ENCODE assay signal across 1 cellular context in genomic region chr16:85027349-85027967, GRCh38.
TF ChIP-seq lines count a peak whose summit lies in the region.

A gene with protein sequence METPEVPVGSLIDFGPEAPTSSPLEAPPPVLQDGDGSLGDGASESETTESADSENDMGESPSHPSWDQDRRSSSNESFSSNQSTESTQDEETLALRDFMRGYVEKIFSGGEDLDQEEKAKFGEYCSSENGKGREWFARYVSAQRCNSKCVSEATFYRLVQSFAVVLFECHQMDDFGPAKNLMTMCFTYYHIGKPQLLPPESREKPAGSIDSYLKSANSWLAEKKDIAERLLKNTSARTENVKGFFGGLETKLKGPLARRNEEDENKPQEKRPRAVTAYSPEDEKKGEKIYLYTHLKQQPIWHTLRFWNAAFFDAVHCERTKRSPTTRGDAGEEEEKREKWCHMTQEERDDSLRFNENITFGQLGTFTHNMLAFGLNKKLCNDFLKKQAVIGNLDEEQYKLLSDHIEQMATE (plus strand): TSS chr16:85027795. CDS start chr16:85067072, 39,277 bp downstream.

TF ChIP-seq in IMR-90, 13 proteins besides CTCF, POLR2A, EP300 and RAD21 (continued from another document):
- TF ChIP-seq, protein P1, sequence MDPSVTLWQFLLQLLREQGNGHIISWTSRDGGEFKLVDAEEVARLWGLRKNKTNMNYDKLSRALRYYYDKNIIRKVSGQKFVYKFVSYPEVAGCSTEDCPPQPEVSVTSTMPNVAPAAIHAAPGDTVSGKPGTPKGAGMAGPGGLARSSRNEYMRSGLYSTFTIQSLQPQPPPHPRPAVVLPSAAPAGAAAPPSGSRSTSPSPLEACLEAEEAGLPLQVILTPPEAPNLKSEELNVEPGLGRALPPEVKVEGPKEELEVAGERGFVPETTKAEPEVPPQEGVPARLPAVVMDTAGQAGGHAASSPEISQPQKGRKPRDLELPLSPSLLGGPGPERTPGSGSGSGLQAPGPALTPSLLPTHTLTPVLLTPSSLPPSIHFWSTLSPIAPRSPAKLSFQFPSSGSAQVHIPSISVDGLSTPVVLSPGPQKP (IDR thresholded peaks at IDR 0.05; ENCODE audit: borderline replicate concordance, low read depth, low read length): no peak
- no peak for TF ChIP-seq MAFK (IDR thresholded peaks at IDR 0.05; ENCODE audit: low read depth, low read length)
- no peak for TF ChIP-seq RCOR1 (IDR thresholded peaks at IDR 0.05; ENCODE audit: insufficient replicate concordance, low read length)
- TF ChIP-seq FOS (IDR thresholded peaks at IDR 0.05; ENCODE audit: low read depth, low read length): peak; percentile 28; the same call in 1 of the 2 replicates
- TF ChIP-seq CEBPB (IDR thresholded peaks at IDR 0.05; ENCODE audit: low read depth, low read length): no peak
